ENCODE assay signal across 1 cellular context in the genomic region with DNA sequence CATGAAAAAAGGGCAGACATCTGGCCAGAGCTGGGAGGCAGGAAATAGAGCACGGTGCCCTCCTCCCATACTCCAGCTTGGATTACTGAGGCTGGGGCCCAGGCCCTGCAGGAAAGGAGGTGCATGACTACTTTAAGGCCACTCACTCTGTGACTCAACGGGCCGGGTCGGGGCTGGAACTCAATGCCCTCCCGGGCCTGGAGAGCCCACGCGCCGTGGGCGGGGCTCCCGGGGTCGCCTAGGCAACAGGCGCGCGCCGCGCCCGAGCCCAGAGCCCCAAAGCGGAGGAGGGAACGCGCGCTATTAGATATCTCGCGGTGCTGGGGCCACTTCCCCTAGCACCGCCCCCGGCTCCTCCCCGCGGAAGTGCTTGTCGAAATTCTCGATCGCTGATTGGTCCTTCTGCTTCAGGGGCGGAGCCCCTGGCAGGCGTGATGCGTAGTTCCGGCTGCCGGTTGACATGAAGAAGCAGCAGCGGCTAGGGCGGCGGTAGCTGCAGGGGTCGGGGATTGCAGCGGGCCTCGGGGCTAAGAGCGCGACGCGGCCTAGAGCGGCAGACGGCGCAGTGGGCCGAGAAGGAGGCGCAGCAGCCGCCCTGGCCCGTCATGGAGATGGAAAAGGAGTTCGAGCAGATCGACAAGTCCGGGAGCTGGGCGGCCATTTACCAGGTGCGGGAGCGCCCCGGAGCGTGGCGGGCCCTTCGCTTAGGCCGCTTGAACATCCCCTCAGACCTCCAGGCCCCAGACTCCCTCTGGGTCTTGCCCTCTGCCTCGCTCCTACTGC.
TF ChIP-seq lines count a peak whose summit lies in the region.

TSS of gene PTPN1 (plus strand) at position 461 of the 783 bp plus-strand sequence. CDS start at position 606, 145 bp downstream.

TF ChIP-seq in A549, 52 proteins besides CTCF, POLR2A, EP300 and RAD21 (continued from another document):
- TF ChIP-seq REST (IDR thresholded peaks at IDR 0.05) (peak; percentile 88), PHF8 (IDR thresholded peaks at IDR 0.05; ENCODE audit: borderline replicate concordance, low read depth) (peak; percentile 93), JUNB (IDR thresholded peaks at IDR 0.05) (no peak), NR3C1 (IDR thresholded peaks at IDR 0.05) (no peak), ZNF302 (CRISPR knock-in tag; IDR thresholded peaks at IDR 0.05) (no peak), E2F6 (IDR thresholded peaks at IDR 0.05; ENCODE audit: borderline replicate concordance, low read depth) (0 out of 2 replicates have a peak, but pooled peaks have one; percentile 25), CBX2 (IDR thresholded peaks at IDR 0.05; ENCODE audit: borderline replicate concordance, low read depth) (no peak), KDM1A (IDR thresholded peaks at IDR 0.05; ENCODE audit: low read depth) (no peak), MAFK (IDR thresholded peaks at IDR 0.05; ENCODE audit: partially characterized antibody) (no peak), ESRRA (IDR thresholded peaks at IDR 0.05; ENCODE audit: borderline replicate concordance, low read length) (no peak), MYC (IDR thresholded peaks at IDR 0.05; ENCODE audit: borderline replicate concordance, low read length) (no peak), CEBPB (IDR thresholded peaks at IDR 0.05) (no peak), HOXB5 (CRISPR knock-in tag; IDR thresholded peaks at IDR 0.05) (no peak), JUN (IDR thresholded peaks at IDR 0.05) (peak; percentile 51 to 82; a peak in 3 of 5 replicates), FOSB (CRISPR knock-in tag; IDR thresholded peaks at IDR 0.05) (no peak), POLR2AphosphoS2 (conservative IDR thresholded peaks at IDR 0.05; ENCODE audit: low read length) (no peak), TP53 (CRISPR knock-in tag; IDR thresholded peaks at IDR 0.05) (no peak), MAX (IDR thresholded peaks at IDR 0.05) (peak; percentile 44; the same call in 1 of the 2 replicates), NFE2L2 (conservative IDR thresholded peaks at IDR 0.05; ENCODE audit: low read length) (no peak), RCOR1 (IDR thresholded peaks at IDR 0.05; ENCODE audit: low read depth, low read length) (no peak), GATA3 (IDR thresholded peaks at IDR 0.05; ENCODE audit: borderline replicate concordance) (no peak), HES2 (IDR thresholded peaks at IDR 0.05) (no peak), ZFP36 (IDR thresholded peaks at IDR 0.05; ENCODE audit: borderline replicate concordance, partially characterized antibody) (peak; percentile 5), CHD2 (IDR thresholded peaks at IDR 0.05; ENCODE audit: low read length, partially characterized antibody) (peak; percentile 86), RFX5 (IDR thresholded peaks at IDR 0.05) (no peak), TFCP2L1 (CRISPR knock-in tag; IDR thresholded peaks at IDR 0.05) (no peak), RARB (CRISPR knock-in tag; IDR thresholded peaks at IDR 0.05) (no peak), EHF (CRISPR knock-in tag; IDR thresholded peaks at IDR 0.05) (no peak), HOXA7 (CRISPR knock-in tag; IDR thresholded peaks at IDR 0.05) (no peak), SMC3 (IDR thresholded peaks at IDR 0.05) (no peak), BHLHE40 (IDR thresholded peaks at IDR 0.05; ENCODE audit: low read depth, low read length) (no peak), FOSL2 (IDR thresholded peaks at IDR 0.05) (no peak), FOSL2 (CRISPR knock-in tag; IDR thresholded peaks at IDR 0.05) (peak; percentile 80), CHD4 (IDR thresholded peaks at IDR 0.05; ENCODE audit: borderline replicate concordance) (no peak), ZC3H11A (IDR thresholded peaks at IDR 0.05) (no peak), BCL3 (IDR thresholded peaks at IDR 0.05) (peak; percentile 51; the same call in 2 of the 3 replicates), HOXB13 (CRISPR knock-in tag; IDR thresholded peaks at IDR 0.05; ENCODE audit: low read depth) (no peak), HMGXB4 (CRISPR knock-in tag; IDR thresholded peaks at IDR 0.05; ENCODE audit: borderline replicate concordance) (no peak), EHMT2 (IDR thresholded peaks at IDR 0.05; ENCODE audit: low read depth) (no peak), KDM5A (IDR thresholded peaks at IDR 0.05) (no peak), SREBF2 (IDR thresholded peaks at IDR 0.05) (no peak), NPAS2 (CRISPR knock-in tag; IDR thresholded peaks at IDR 0.05; ENCODE audit: borderline replicate concordance) (no peak), RNF2 (IDR thresholded peaks at IDR 0.05; ENCODE audit: borderline replicate concordance, low read depth) (no peak)
- TF ChIP-seq, protein P1, sequence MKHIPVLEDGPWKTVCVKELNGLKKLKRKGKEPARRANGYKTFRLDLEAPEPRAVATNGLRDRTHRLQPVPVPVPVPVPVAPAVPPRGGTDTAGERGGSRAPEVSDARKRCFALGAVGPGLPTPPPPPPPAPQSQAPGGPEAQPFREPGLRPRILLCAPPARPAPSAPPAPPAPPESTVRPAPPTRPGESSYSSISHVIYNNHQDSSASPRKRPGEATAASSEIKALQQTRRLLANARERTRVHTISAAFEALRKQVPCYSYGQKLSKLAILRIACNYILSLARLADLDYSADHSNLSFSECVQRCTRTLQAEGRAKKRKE (CRISPR knock-in tag; IDR thresholded peaks at IDR 0.05; ENCODE audit: low read depth), result no peak
